Comparison of ENCODE assay signal across 11 cellular contexts in the genomic region with DNA sequence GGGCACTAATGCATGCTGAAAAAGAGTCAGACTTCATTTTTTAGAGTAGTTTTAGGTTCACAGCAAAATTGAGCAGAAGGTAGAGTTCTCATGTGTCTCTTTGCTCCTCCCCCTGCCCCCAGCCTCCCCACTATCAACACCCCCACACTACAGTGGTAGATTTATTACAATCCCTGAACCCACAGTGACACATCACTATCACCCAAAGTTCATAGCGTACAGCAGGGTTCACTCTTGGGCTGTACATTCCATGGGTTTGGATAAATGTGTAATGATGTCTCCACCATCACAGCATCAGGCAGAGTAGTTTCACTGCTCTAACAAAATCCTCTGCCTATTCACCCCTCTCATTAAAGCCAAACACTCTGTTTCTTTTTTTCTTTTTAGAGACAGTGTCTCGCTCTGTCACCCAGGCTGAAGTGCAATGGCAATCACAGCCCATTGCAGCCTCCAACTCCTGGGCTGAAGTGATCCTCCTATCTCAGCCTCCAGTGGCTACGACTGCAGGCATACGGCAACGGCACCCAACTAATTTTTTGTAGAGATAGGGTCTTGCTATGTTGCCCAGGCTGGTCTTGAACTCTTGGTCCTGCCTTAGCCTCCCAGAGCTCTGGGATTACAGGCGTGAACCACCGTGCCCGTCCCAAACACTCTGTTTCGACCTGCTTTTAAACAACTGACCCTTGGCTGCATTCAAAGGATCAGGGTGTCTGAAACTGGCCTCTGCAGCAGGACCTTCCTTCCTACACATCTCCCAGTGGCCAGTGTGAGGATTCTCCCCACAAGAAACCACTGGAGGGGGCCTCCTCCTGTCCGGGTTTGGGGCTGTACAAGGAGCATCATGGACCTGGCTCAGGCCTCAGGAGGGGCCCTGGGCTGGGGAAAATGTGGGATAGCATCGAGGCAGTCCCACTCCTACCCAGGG. TPM values are rescaled to one million over a fixed set of nuclear protein-coding genes. Genes with fewer than 3 reads are reported as not detected.
A peak's percentile ranks its signal among the peaks of the same experiment; 100 is the strongest.
DNase-seq lines count a peak whose midpoint lies in the region; ATAC-seq and TF ChIP-seq lines count a peak whose summit lies in the region.
"Had no signal": no experiment of that assay in that cellular context is flagged by ENCODE, and none has a peak within 500 bp of the region (broad histone marks: within the 10 kb centered on the region; RNA-seq: fewer than 3 reads in every experiment).

No MANE protein-coding gene starts in this region.

- peak overlapping the region; percentile 41 for H3K9ac ChIP-seq in mucosa of stomach (ENCODE audit: low read length)

- DNase-seq in left ventricle myocardium inferior (no peak), Right ventricle myocardium inferior (ENCODE audit: missing footprints) (no peak), coronary artery (ENCODE audit: low spot score) (no peak), vagina (ENCODE audit: extremely low spot score in 2 of 2) (peak in 1 of 2 donors; percentile 91), amniotic stem cell (lab: John Stamatoyannopoulos, UW) (no peak), AG20443 (ENCODE audit: low spot score) (no peak), GOT3 (lab: John Stamatoyannopoulos, UW) (no peak)
- DNase-seq: NCI-H2081 had no signal

- no peak for ATAC-seq in Right ventricle myocardium inferior

- H3K9me3 ChIP-seq in left ventricle myocardium inferior (replicated peaks) (no peaks in the 10 kb centered on the region), mucosa of stomach (ENCODE audit: control insufficient read depth, low read length) (no peaks in the 10 kb centered on the region), vagina (no peaks in the 10 kb centered on the region)

- H3K4me1 ChIP-seq in left ventricle myocardium inferior (peaks cover 25% of the 10 kb centered on the region), mucosa of stomach (ENCODE audit: control insufficient read depth, insufficient read depth, low read length) (peaks cover 22% of the 10 kb centered on the region), vagina (peaks cover 29% of the 10 kb centered on the region)

- peak overlapping the region; percentile 84 for H3K27ac ChIP-seq in left ventricle myocardium inferior (replicated peaks)
- H3K27ac ChIP-seq in coronary artery = peak overlapping the region in 1 of 2 donors; percentile 86
- peak overlapping the region; percentile 95 for H3K27ac ChIP-seq in vagina
- H3K27ac ChIP-seq: C4-2B, VCaP had no signal

- no peak for TF ChIP-seq POLR2A in vagina (IDR thresholded peaks at IDR 0.05)

- TF ChIP-seq CTCF in left ventricle myocardium inferior (IDR thresholded peaks at IDR 0.05; ENCODE audit: borderline replicate concordance) (no peak), coronary artery (IDR thresholded peaks at IDR 0.05) (no peak), vagina (IDR thresholded peaks at IDR 0.05) (no peak)

- peak overlapping the region; percentile 63 for H3K4me3 ChIP-seq in left ventricle myocardium inferior
- peak overlapping the region; percentile 72 for H3K4me3 ChIP-seq in coronary artery
- no peak overlapping the region for H3K4me3 ChIP-seq in mucosa of stomach (ENCODE audit: low read length)
- H3K4me3 ChIP-seq in vagina = peak overlapping the region; percentile 55 to 61

- H3K27me3 ChIP-seq in left ventricle myocardium inferior (ENCODE audit: low read depth) (peaks cover 6% of the 10 kb centered on the region), mucosa of stomach (ENCODE audit: control insufficient read depth, insufficient read depth, low read length) (peaks cover 22% of the 10 kb centered on the region), vagina (no peaks in the 10 kb centered on the region)

- H3K36me3 ChIP-seq in left ventricle myocardium inferior (no peaks in the 10 kb centered on the region), mucosa of stomach (ENCODE audit: control insufficient read depth, insufficient read depth, low read length) (no peaks in the 10 kb centered on the region), vagina (peaks cover 0 to 4% of the 10 kb centered on the region in 2 donors)

- intact Hi-C loops in left ventricle myocardium inferior (cut with micrococcal nuclease) = no loop called here
- intact Hi-C loops in Right ventricle myocardium inferior (cut with DNase I) = loop anchor here (10.0 kb wide), 1 partner anchor 100 kb away; no protein-coding TSS in a partner anchor
- intact Hi-C loops in vagina (cut with DNase I) = no loop called here

RNA-seq across cellular contexts. Expression of a gene that starts 4.2 kb away (rescaled TPM):
- 0.58 TPM for total RNA-seq in left ventricle myocardium inferior
- 1.9 TPM for total RNA-seq in Right ventricle myocardium inferior
- 4.4 TPM for total RNA-seq in vagina

RNA-seq across cellular contexts. Expression of a gene that starts 13.1 kb away (rescaled TPM):
- 2,346 TPM for total RNA-seq in left ventricle myocardium inferior
- 2,493 TPM for total RNA-seq in Right ventricle myocardium inferior
- total RNA-seq in vagina = 2,421 TPM

RNA-seq across cellular contexts. Expression of a gene that starts 37.0 kb away (rescaled TPM):
- total RNA-seq in left ventricle myocardium inferior (9.5 TPM), Right ventricle myocardium inferior (14.0 TPM), vagina (32.2 TPM)
